Comparison of ENCODE assay signal across 1 cellular context in the genomic region with DNA sequence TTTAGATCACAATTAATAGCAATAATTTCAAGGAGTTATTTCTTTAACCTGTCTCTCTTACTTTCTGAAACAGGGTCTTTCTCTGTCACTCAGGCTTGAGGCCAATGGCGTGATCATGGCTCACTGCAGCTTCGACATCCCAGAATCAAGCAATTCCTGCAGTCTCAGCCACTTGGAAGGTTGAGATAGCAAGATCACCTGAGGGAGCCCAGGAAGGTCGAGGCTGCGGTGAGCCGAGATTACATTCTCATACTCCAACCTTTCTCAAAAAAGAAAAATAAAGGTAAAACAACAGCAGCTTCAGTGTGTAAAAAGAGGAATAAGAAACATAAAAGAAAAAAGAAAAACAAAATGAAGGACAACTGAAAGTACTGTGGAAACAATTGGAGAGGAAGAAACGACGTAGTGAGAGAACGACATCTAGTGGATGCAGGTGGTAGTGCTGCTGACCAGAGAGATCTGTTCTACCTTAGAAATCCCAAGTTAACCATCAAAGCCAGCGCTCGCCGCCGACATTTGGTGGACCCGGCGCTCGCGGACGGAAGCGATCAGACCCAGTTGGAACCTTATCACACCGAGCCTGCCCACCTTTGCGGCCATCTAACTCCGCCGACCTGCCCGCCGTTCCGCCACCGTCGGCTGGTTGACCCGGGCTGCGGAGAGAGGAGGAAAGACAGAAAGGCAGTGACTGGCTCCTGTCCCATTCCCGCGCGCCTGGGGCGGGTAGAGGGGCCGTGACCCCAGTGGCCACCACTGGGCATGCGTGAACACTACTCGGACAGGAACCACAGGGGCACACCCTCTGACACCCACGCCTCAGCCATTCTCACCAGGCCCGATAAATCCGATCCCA.
TF ChIP-seq lines count a peak whose summit lies in the region.

No MANE protein-coding gene starts in this region.

TF ChIP-seq in HEK293, 187 proteins besides CTCF, POLR2A, EP300 and RAD21 (continued from another document):
- TF ChIP-seq ZNF518A (tag by site-specific recombination; conservative IDR thresholded peaks at IDR 0.05; ENCODE audit: low read depth), result 0 out of 2 replicates have a peak, but pooled peaks have one; percentile 13
- TF ChIP-seq KLF1 (tag by site-specific recombination; IDR thresholded peaks at IDR 0.05), result no peak
- TF ChIP-seq ZBTB17 (tag by site-specific recombination; IDR thresholded peaks at IDR 0.05), result peak; percentile 30; the same call in 1 of the 2 replicates
- TF ChIP-seq, protein P1, sequence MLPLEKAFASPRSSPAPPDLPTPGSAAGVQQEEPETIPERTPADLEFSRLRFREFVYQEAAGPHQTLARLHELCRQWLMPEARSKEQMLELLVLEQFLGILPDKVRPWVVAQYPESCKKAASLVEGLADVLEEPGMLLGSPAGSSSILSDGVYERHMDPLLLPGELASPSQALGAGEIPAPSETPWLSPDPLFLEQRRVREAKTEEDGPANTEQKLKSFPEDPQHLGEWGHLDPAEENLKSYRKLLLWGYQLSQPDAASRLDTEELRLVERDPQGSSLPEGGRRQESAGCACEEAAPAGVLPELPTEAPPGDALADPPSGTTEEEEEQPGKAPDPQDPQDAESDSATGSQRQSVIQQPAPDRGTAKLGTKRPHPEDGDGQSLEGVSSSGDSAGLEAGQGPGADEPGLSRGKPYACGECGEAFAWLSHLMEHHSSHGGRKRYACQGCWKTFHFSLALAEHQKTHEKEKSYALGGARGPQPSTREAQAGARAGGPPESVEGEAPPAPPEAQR (tag by site-specific recombination; IDR thresholded peaks at IDR 0.05), result no peak
- 0 out of 2 replicates have a peak, but pooled peaks have one; percentile 45 for TF ChIP-seq TCF7L2 (IDR thresholded peaks at IDR 0.05; ENCODE audit: borderline replicate concordance, low read depth, low read length)
- TF ChIP-seq BCL11B (tag by site-specific recombination; IDR thresholded peaks at IDR 0.05; ENCODE audit: low read depth), result no peak
